Comparison of ENCODE assay signal across 21 cellular contexts in genomic region chrX:24761306-24761705, GRCh38.
"Had no signal": no experiment of that assay in that cellular context is flagged by ENCODE, and none has a peak within 500 bp of the region (broad histone marks: within the 10 kb centered on the region; RNA-seq: fewer than 3 reads in every experiment).

No MANE protein-coding gene starts in this region.

- H3K4me1 ChIP-seq: esophagus muscularis mucosa, foreskin keratinocyte, pancreas, thyroid gland had no signal

- H3K27ac ChIP-seq: esophagus muscularis mucosa, foreskin keratinocyte, pancreas, thyroid gland had no signal

- DNase-seq: activated CD4-positive, alpha-beta T cell treated with anti-CD3 and anti-CD28 coated beads for 48 hours; activated CD4-positive, CD25-positive, alpha-beta regulatory T cell; activated CD8-positive, alpha-beta T cell treated with anti-CD3 and anti-CD28 coated beads for 36 hours; activated effector memory CD4-positive, alpha-beta T cell treated with Interleukin-2 at 50 U/mL for 16 hours; activated naive CD4-positive, alpha-beta T cell treated with anti-CD3 and anti-CD28 coated beads, Interleukin-2, amount 10 ng/mL, durations not matched to agents 7 days and 5 days; activated naive CD8-positive, alpha-beta T cell treated with anti-CD3 and anti-CD28 coated beads, Interleukin-2, amount 50 U/mL, for 24 hours; activated T-cell treated with anti-CD3 and anti-CD28 coated beads, Interleukin-2, amount 50 U/mL, for 4 hours; aorta; dermis blood vessel endothelial cell; effector memory CD4-positive, alpha-beta T cell; head of caudate nucleus; kidney; naive B cell; pancreas; stimulated activated CD4-positive, alpha-beta T cell treated with anti-CD3 and anti-CD28 coated beads, Interleukin-2, amount 100 ng/mL, for 24 hours; stimulated activated naive CD4-positive, alpha-beta T cell treated with Interleukin-2 at 50 U/mL for 16 hours; T1000; thyroid gland had no signal

- H3K9me3 ChIP-seq: esophagus muscularis mucosa, pancreas, thyroid gland had no signal

- H3K27me3 ChIP-seq: esophagus muscularis mucosa, foreskin keratinocyte, pancreas, thyroid gland had no signal

- H3K4me3 ChIP-seq: esophagus muscularis mucosa, pancreas, thyroid gland had no signal

- ATAC-seq: activated CD8-positive, alpha-beta T cell treated with anti-CD3 and anti-CD28 coated beads for 36 hours; activated naive CD8-positive, alpha-beta T cell treated with anti-CD3 and anti-CD28 coated beads, Interleukin-2, amount 50 U/mL, for 24 hours; activated T-cell treated with anti-CD3 and anti-CD28 coated beads, Interleukin-2, amount 50 U/mL, for 4 hours; foreskin keratinocyte; left lobe of liver; pancreas had no signal

- H3K36me3 ChIP-seq: pancreas, thyroid gland had no signal
